In the genomic region with DNA sequence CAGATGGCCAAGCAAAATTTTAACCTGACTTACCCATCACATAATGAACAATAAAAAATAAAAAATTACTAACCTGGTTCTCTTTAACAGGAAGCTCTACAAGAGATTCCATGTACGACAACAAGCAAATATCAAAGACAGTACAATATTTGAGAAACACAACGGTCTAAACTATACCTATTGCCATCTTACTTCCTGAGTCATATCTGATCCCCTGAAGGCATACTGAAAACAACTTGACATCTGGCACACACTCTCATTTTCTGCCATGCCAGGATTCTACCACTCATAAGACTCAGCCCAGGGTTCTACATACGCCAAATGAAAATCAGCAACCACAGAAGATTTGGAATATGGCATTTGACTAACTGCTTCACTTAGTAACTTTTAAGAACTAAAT, we compare ENCODE assay signal across 16 cellular contexts. TPM values are rescaled to one million over a fixed set of nuclear protein-coding genes. Genes with fewer than 3 reads are reported as not detected.
DNase-seq lines count a peak whose midpoint lies in the region; ATAC-seq, FAIRE-seq and TF ChIP-seq lines count a peak whose summit lies in the region.
"Had no signal": no experiment of that assay in that cellular context is flagged by ENCODE, and none has a peak within 500 bp of the region (broad histone marks: within the 10 kb centered on the region; RNA-seq: fewer than 3 reads in every experiment).

No MANE protein-coding gene starts in this region.

- no peak overlapping the region for H3K23ac ChIP-seq in mesendoderm (ENCODE audit: low read length)

- H4K5ac ChIP-seq in mesendoderm (ENCODE audit: low read length), result no peak overlapping the region

- no peaks in the 10 kb centered on the region for H3K27me3 Mint-ChIP-seq in stimulated activated naive CD8-positive, alpha-beta T cell treated with anti-CD3 and anti-CD28 coated beads, Interleukin-15, amount 100 ng/mL, for 72 hours

- H3K9me3 ChIP-seq in left ventricle myocardium inferior (replicated peaks) (no peaks in the 10 kb centered on the region), heart left ventricle (no peaks in the 10 kb centered on the region), stomach (no peaks in the 10 kb centered on the region), esophagus squamous epithelium (no peaks in the 10 kb centered on the region)
- H3K9me3 ChIP-seq: body of pancreas had no signal

- H3K18ac ChIP-seq in mesendoderm (ENCODE audit: low read length), result no peak overlapping the region

- TF ChIP-seq POLR2A in heart left ventricle (IDR thresholded peaks at IDR 0.05) (no peak), stomach (IDR thresholded peaks at IDR 0.05) (no peak), esophagus squamous epithelium (IDR thresholded peaks at IDR 0.05) (no peak)

- H3K4me3 ChIP-seq in left ventricle myocardium inferior (no peak overlapping the region), heart left ventricle (no peak overlapping the region), bronchial epithelial cell (ENCODE audit: low read depth, low read length) (no peak overlapping the region), mesendoderm (ENCODE audit: low read length) (no peak overlapping the region), stomach (no peak overlapping the region), esophagus squamous epithelium (no peak overlapping the region)
- H3K4me3 ChIP-seq: body of pancreas had no signal

- DNase-seq in left ventricle myocardium inferior (no peak), heart left ventricle (no peak), RPMI7951 (ENCODE audit: low read depth) (peak; percentile 82), bronchial epithelial cell (ENCODE audit: low read depth) (peak; percentile 48), mesendoderm (no peak), stomach (no peak), esophagus squamous epithelium (lab: John Stamatoyannopoulos, UW) (no peak)
- no peak for DNase-seq in stimulated activated naive CD8-positive, alpha-beta T cell treated with anti-CD3 and anti-CD28 coated beads, Interleukin-15, amount 100 ng/mL, for 72 hours
- DNase-seq: body of pancreas; DMS79 treated with DMSO at 0.1 percent for 48 hours; effector CD4-positive, alpha-beta T cell; foreskin melanocyte; NCI-H1930 had no signal

- no peak overlapping the region for H2BK120ac ChIP-seq in mesendoderm (ENCODE audit: low read depth, low read length)

- peak overlapping the region; percentile 46 to 50 for H3K4me3 Mint-ChIP-seq in stimulated activated naive CD8-positive, alpha-beta T cell treated with anti-CD3 and anti-CD28 coated beads, Interleukin-15, amount 100 ng/mL, for 72 hours
- H3K4me3 Mint-ChIP-seq: mesothelial cell of epicardium had no signal

- H3K4me1 Mint-ChIP-seq in stimulated activated naive CD8-positive, alpha-beta T cell treated with anti-CD3 and anti-CD28 coated beads, Interleukin-15, amount 100 ng/mL, for 72 hours, result peaks cover 65% of the 10 kb centered on the region

- peaks cover 4% of the 10 kb centered on the region for H3K79me1 ChIP-seq in mesendoderm (ENCODE audit: low read length)

- no peak overlapping the region for H3K4me2 ChIP-seq in mesendoderm (ENCODE audit: low read length)

- no peak for FAIRE-seq in bronchial epithelial cell (lab: Jason Lieb, UNC)
- FAIRE-seq: islet of Langerhans had no signal

- TF ChIP-seq EP300 in stomach (IDR thresholded peaks at IDR 0.05), result no peak

- ATAC-seq in heart left ventricle, result no peak
- peak; percentile 54 for ATAC-seq in stimulated activated naive CD8-positive, alpha-beta T cell treated with anti-CD3 and anti-CD28 coated beads, Interleukin-15, amount 100 ng/mL, for 72 hours
- ATAC-seq: body of pancreas had no signal

- H3K79me2 ChIP-seq in mesendoderm (ENCODE audit: control insufficient read depth, insufficient read depth, low read length), result peaks cover 44% of the 10 kb centered on the region

- H2AK5ac ChIP-seq in mesendoderm (ENCODE audit: low read length), result no peak overlapping the region

- H3K27ac Mint-ChIP-seq in stimulated activated naive CD8-positive, alpha-beta T cell treated with anti-CD3 and anti-CD28 coated beads, Interleukin-15, amount 100 ng/mL, for 72 hours, result no peak overlapping the region
- H3K27ac Mint-ChIP-seq: mesothelial cell of epicardium had no signal

- intact Hi-C loops in left ventricle myocardium inferior (cut with micrococcal nuclease) (no loop called here), heart left ventricle (cut with DNase I) (loop anchor here in 1 of 10 donors (5.0 kb wide), 1 partner anchor 34 kb away; no protein-coding TSS in a partner anchor), stomach (cut with DNase I; ENCODE audit: low total_unique reads) (no loop called here), esophagus squamous epithelium (cut with DNase I) (no loop called here)

- H3K27ac ChIP-seq in left ventricle myocardium inferior (replicated peaks), result peak overlapping the region; percentile 81
- H3K27ac ChIP-seq in heart left ventricle, result peak overlapping the region in 5 of 12 donors; percentile 20 to 82 (median 47)
- H3K27ac ChIP-seq in mesendoderm (ENCODE audit: low read depth, low read length), result no peak overlapping the region
- no peak overlapping the region for H3K27ac ChIP-seq in stomach
- H3K27ac ChIP-seq in esophagus squamous epithelium, result no peak overlapping the region
- H3K27ac ChIP-seq: body of pancreas, VCaP had no signal

- no peaks in the 10 kb centered on the region for H3K27me3 ChIP-seq in left ventricle myocardium inferior (ENCODE audit: low read depth)
- H3K27me3 ChIP-seq in heart left ventricle, result no peaks in the 10 kb centered on the region
- no peaks in the 10 kb centered on the region for H3K27me3 ChIP-seq in bronchial epithelial cell (ENCODE audit: control insufficient read depth, insufficient read depth, low read length)
- no peaks in the 10 kb centered on the region for H3K27me3 ChIP-seq in mesendoderm (ENCODE audit: insufficient read depth, low read length, poor library complexity)
- H3K27me3 ChIP-seq in stomach, result no peaks in the 10 kb centered on the region
- no peaks in the 10 kb centered on the region for H3K27me3 ChIP-seq in esophagus squamous epithelium
- H3K27me3 ChIP-seq: body of pancreas had no signal

- no peak overlapping the region for H3K9ac ChIP-seq in mesendoderm (ENCODE audit: low read length)

- WGBS in heart left ventricle, 4 donors, result 75 to 80% (median 77%) methylated on average over 3 of the region's 3 CpGs
- WGBS in mesendoderm (ENCODE audit: extremely low coverage, insufficient coverage, low lambda C conversion rate), result no CpG with 5 or more reads among the region's 3 CpGs
- WGBS in stomach, 5 donors, result 70 to 91% (median 80%) methylated on average over 3 of the region's 3 CpGs
- 33 to 39% methylated on average over 3 of the region's 3 CpGs for WGBS in esophagus squamous epithelium, 2 donors

- no peak overlapping the region for H3K4ac ChIP-seq in mesendoderm (ENCODE audit: low read depth, low read length)

- H3K36me3 ChIP-seq in left ventricle myocardium inferior, result peaks cover 9% of the 10 kb centered on the region
- peaks cover 0 to 22% (median 9%) of the 10 kb centered on the region in 9 donors for H3K36me3 ChIP-seq in heart left ventricle
- no peaks in the 10 kb centered on the region for H3K36me3 ChIP-seq in bronchial epithelial cell (ENCODE audit: control insufficient read depth, insufficient read depth, low read length)
- H3K36me3 ChIP-seq in mesendoderm (ENCODE audit: control insufficient read depth, insufficient read depth, low read length), result no peaks in the 10 kb centered on the region
- peaks cover 0 to 19% (median 10%) of the 10 kb centered on the region in 4 donors for H3K36me3 ChIP-seq in stomach
- peaks cover 0 to 4% (median 0%) of the 10 kb centered on the region in 3 donors for H3K36me3 ChIP-seq in esophagus squamous epithelium

- H2BK5ac ChIP-seq in mesendoderm (ENCODE audit: low read length), result no peak overlapping the region

- H3K56ac ChIP-seq in mesendoderm (ENCODE audit: low read length), result no peak overlapping the region

- H3K9me3 Mint-ChIP-seq in stimulated activated naive CD8-positive, alpha-beta T cell treated with anti-CD3 and anti-CD28 coated beads, Interleukin-15, amount 100 ng/mL, for 72 hours, result no peaks in the 10 kb centered on the region
- H3K9me3 Mint-ChIP-seq: mesothelial cell of epicardium had no signal

- TF ChIP-seq CTCF in left ventricle myocardium inferior (IDR thresholded peaks at IDR 0.05; ENCODE audit: borderline replicate concordance) (no peak), heart left ventricle (IDR thresholded peaks at IDR 0.05) (no peak), bronchial epithelial cell (IDR thresholded peaks at IDR 0.05; ENCODE audit: insufficient read depth, low read length, severe bottlenecking) (no peak), stomach (IDR thresholded peaks at IDR 0.05) (no peak), esophagus squamous epithelium (IDR thresholded peaks at IDR 0.05) (no peak)

- H3K4me1 ChIP-seq in left ventricle myocardium inferior, result peaks cover 56% of the 10 kb centered on the region
- H3K4me1 ChIP-seq in heart left ventricle, result peaks cover 6 to 69% (median 40%) of the 10 kb centered on the region in 12 donors
- no peaks in the 10 kb centered on the region for H3K4me1 ChIP-seq in mesendoderm (ENCODE audit: control insufficient read depth, low read depth, low read length)
- H3K4me1 ChIP-seq in stomach, result peaks cover 7 to 24% (median 19%) of the 10 kb centered on the region in 4 donors
- H3K4me1 ChIP-seq in esophagus squamous epithelium, result peaks cover 0 to 24% (median 6%) of the 10 kb centered on the region in 3 donors

- H2BK15ac ChIP-seq in mesendoderm (replicated peaks; ENCODE audit: low read depth), result no peak overlapping the region

- no peak overlapping the region for H4K8ac ChIP-seq in mesendoderm (ENCODE audit: low read depth, low read length)

RNA-seq across cellular contexts. Expression of gene DENND5A, which starts 13.8 kb away (rescaled TPM):
- total RNA-seq in left ventricle myocardium inferior (117 TPM), heart left ventricle (100 to 1,000 TPM; 104 to 175 (median 118) TPM), bronchial epithelial cell (22.6 and 30.0 TPM in 2 replicates), stomach (100 to 1,000 TPM in 3 of 5 donors, 10 to 100 TPM in 2; 14.8 to 152 (median 100) TPM), esophagus squamous epithelium (10 to 100 TPM; 13.8 to 56.3 (median 23.4) TPM)
- polyA plus RNA-seq in heart left ventricle (10 to 100 TPM; 44.5 to 94.2 TPM), stomach (10 to 100 TPM; 18.5 to 29.4 (median 20.6) TPM)
- 70.5 and 80.6 TPM in 2 replicates for total RNA-seq in RPMI7951 (2014; rRNA removed; shearing (Covaris generic))
- 38.4 TPM for polyA plus RNA-seq in mesendoderm (2013, experiment 1 of 2)
- polyA plus RNA-seq in mesendoderm (2013, experiment 2 of 2), result 41.5 TPM

Comparison
In these comparisons a context has a peak if more than half of its experiments do, and no peak if none do; other contexts are left out.
1. DNase-seq: peak in RPMI7951 (single experiment) and bronchial epithelial cell (single experiment); none in left ventricle myocardium inferior (single experiment), heart left ventricle (0 of 5), stimulated activated naive CD8-positive, alpha-beta T cell treated with anti-CD3 and anti-CD28 coated beads, Interleukin-15, amount 100 ng/mL, for 72 hours (0 of 2), mesendoderm (single experiment), stomach (single experiment) and esophagus squamous epithelium (single experiment).